11 cellular contexts compared by ENCODE assay signal in the genomic region with DNA sequence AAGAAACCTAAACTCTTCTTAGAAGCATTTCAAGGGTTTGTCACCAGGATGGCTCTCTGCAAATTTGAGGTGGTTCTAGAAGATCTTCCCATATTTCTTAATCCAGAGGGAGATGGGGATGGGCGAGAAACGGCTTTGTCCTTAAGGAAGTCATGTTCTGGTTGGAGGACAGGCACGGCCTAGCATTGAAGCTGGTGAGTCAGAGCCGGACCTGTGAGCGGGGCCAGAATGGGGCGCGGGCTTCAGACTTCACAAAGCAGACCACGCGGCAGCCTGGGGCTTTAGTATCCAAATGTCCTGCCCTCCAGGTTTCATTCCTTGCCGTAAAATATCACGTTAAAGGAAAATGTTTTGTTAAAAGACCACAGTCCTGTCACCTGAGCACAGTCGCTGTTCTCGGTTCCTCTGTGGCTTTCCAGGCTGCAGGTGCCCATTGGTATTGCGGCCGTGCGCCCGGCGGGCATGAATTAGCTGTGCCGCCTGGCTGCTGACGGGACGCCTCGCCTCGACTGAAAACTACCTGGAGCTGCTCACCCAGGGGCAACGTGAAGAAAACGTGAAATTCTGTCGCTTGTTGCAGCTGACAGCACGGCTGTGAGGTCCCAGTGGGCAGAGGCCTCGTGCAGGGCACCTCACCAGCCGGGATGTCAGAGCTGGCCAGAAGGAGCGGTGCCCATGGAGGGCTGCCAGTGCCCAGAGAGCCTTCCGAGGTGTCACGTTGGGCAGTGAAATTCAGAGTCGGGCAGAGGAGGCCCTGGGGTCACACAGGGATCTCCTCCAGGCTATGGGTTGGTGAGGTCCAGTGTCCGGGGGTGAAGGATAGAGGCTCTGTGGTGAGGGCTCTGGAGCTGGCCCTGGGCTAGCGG. TPM values are rescaled to one million over a fixed set of nuclear protein-coding genes. Genes with fewer than 3 reads are reported as not detected.
A peak's percentile ranks its signal among the peaks of the same experiment; 100 is the strongest.
DNase-seq lines count a peak whose midpoint lies in the region; ATAC-seq and TF ChIP-seq lines count a peak whose summit lies in the region.
"Had no signal": no experiment of that assay in that cellular context is flagged by ENCODE, and none has a peak within 500 bp of the region (broad histone marks: within the 10 kb centered on the region; RNA-seq: fewer than 3 reads in every experiment).

No MANE protein-coding gene starts in this region.

- POLR2A ChIA-PET in activated CD8-positive, alpha-beta T cell treated with anti-CD3 and anti-CD28 coated beads, Interleukin-2, amount 10 ng/mL, durations not matched to agents 7 days and 5 days (lab: Charles Lee): no interaction called here
- POLR2A ChIA-PET in activated CD8-positive, alpha-beta T cell treated with anti-CD3 and anti-CD28 coated beads for 36 hours (lab: Charles Lee): interaction anchor here (0.6 kb wide), 1 partner anchor 28 kb away, joined by 3 read pairs; no protein-coding TSS in a partner anchor

- no peak for TF ChIP-seq CTCF in activated CD8-positive, alpha-beta T cell treated with anti-CD3 and anti-CD28 coated beads for 36 hours (IDR thresholded peaks at IDR 0.05)
- TF ChIP-seq CTCF in chondrocyte (IDR thresholded peaks at IDR 0.05) (no peak), mesothelial cell of epicardium (IDR thresholded peaks at IDR 0.05; ENCODE audit: unreplicated experiment) (no peak), vagina (IDR thresholded peaks at IDR 0.05) (no peak)

- peaks cover 26% of the 10 kb centered on the region for H3K36me3 Mint-ChIP-seq in activated CD8-positive, alpha-beta T cell treated with anti-CD3 and anti-CD28 coated beads, Interleukin-2, amount 10 ng/mL, durations not matched to agents 7 days and 5 days (ENCODE audit: low read depth)
- H3K36me3 Mint-ChIP-seq in activated CD8-positive, alpha-beta T cell treated with anti-CD3 and anti-CD28 coated beads for 36 hours (ENCODE audit: low read depth): peaks cover 2% of the 10 kb centered on the region
- H3K36me3 Mint-ChIP-seq in chondrocyte (ENCODE audit: low read depth): peaks cover 21% of the 10 kb centered on the region
- H3K36me3 Mint-ChIP-seq in mesothelial cell of epicardium: peaks cover 32% of the 10 kb centered on the region

- intact Hi-C loops in activated CD8-positive, alpha-beta T cell treated with anti-CD3 and anti-CD28 coated beads for 36 hours (cut with micrococcal nuclease): no loop called here
- intact Hi-C loops in vagina (cut with DNase I): no loop called here

- H3K27me3 ChIP-seq in vagina: no peaks in the 10 kb centered on the region

- H3K4me3 ChIP-seq in vagina: no peak overlapping the region

- no peak for TF ChIP-seq POLR2A in vagina (IDR thresholded peaks at IDR 0.05)

- H3K27ac Mint-ChIP-seq in activated CD8-positive, alpha-beta T cell treated with anti-CD3 and anti-CD28 coated beads, Interleukin-2, amount 10 ng/mL, durations not matched to agents 7 days and 5 days: peak overlapping the region; percentile 43
- H3K27ac Mint-ChIP-seq in activated CD8-positive, alpha-beta T cell treated with anti-CD3 and anti-CD28 coated beads for 36 hours: no peak overlapping the region
- peak overlapping the region; percentile 95 for H3K27ac Mint-ChIP-seq in chondrocyte (ENCODE audit: unreplicated experiment)
- H3K27ac Mint-ChIP-seq in mesothelial cell of epicardium: peak overlapping the region; percentile 40

- DNase-seq in activated CD8-positive, alpha-beta T cell treated with anti-CD3 and anti-CD28 coated beads, Interleukin-2, amount 10 ng/mL, durations not matched to agents 7 days and 5 days: no peak
- no peak for DNase-seq in activated CD8-positive, alpha-beta T cell treated with anti-CD3 and anti-CD28 coated beads for 36 hours
- DNase-seq in chondrocyte (ENCODE audit: low spot score) (no peak), mesothelial cell of epicardium (ENCODE audit: low spot score in 2 of 2, unreplicated experiment in 2 of 2) (no peak), vagina (ENCODE audit: extremely low spot score in 2 of 2) (no peak), NCI-H526 (lab: John Stamatoyannopoulos, UW) (no peak)
- DNase-seq: activated CD4-positive, alpha-beta T cell treated with anti-CD3 and anti-CD28 coated beads, Interleukin-2, amount 50 U/mL, for 48 hours; HCEC 1CT; SHP77 treated with DMSO at 0.1 percent for 48 hours had no signal

- CTCF ChIA-PET in activated CD8-positive, alpha-beta T cell treated with anti-CD3 and anti-CD28 coated beads, Interleukin-2, amount 10 ng/mL, durations not matched to agents 7 days and 5 days (lab: Charles Lee): no interaction called here
- CTCF ChIA-PET in activated CD8-positive, alpha-beta T cell treated with anti-CD3 and anti-CD28 coated beads for 36 hours (lab: Charles Lee): no interaction called here

- peaks cover 9% of the 10 kb centered on the region for H3K4me1 Mint-ChIP-seq in activated CD8-positive, alpha-beta T cell treated with anti-CD3 and anti-CD28 coated beads, Interleukin-2, amount 10 ng/mL, durations not matched to agents 7 days and 5 days (ENCODE audit: low read depth)
- no peaks in the 10 kb centered on the region for H3K4me1 Mint-ChIP-seq in activated CD8-positive, alpha-beta T cell treated with anti-CD3 and anti-CD28 coated beads for 36 hours (ENCODE audit: low read depth)
- peaks cover 78% of the 10 kb centered on the region for H3K4me1 Mint-ChIP-seq in chondrocyte (ENCODE audit: low read depth)
- H3K4me1 Mint-ChIP-seq in mesothelial cell of epicardium: peaks cover 47% of the 10 kb centered on the region

- peak overlapping the region; percentile 91 for H3K27ac ChIP-seq in vagina

- no peak overlapping the region for H3K4me3 Mint-ChIP-seq in activated CD8-positive, alpha-beta T cell treated with anti-CD3 and anti-CD28 coated beads, Interleukin-2, amount 10 ng/mL, durations not matched to agents 7 days and 5 days
- no peak overlapping the region for H3K4me3 Mint-ChIP-seq in activated CD8-positive, alpha-beta T cell treated with anti-CD3 and anti-CD28 coated beads for 36 hours
- peak overlapping the region; percentile 41 for H3K4me3 Mint-ChIP-seq in chondrocyte (ENCODE audit: unreplicated experiment)
- H3K4me3 Mint-ChIP-seq in mesothelial cell of epicardium: no peak overlapping the region

- no peaks in the 10 kb centered on the region for H3K27me3 Mint-ChIP-seq in activated CD8-positive, alpha-beta T cell treated with anti-CD3 and anti-CD28 coated beads, Interleukin-2, amount 10 ng/mL, durations not matched to agents 7 days and 5 days (ENCODE audit: low read depth)
- no peaks in the 10 kb centered on the region for H3K27me3 Mint-ChIP-seq in activated CD8-positive, alpha-beta T cell treated with anti-CD3 and anti-CD28 coated beads for 36 hours
- H3K27me3 Mint-ChIP-seq in chondrocyte (ENCODE audit: low read depth): no peaks in the 10 kb centered on the region
- H3K27me3 Mint-ChIP-seq in mesothelial cell of epicardium (ENCODE audit: low read depth): no peaks in the 10 kb centered on the region

- H3K36me3 ChIP-seq in vagina: peaks cover 0 to 5% of the 10 kb centered on the region in 2 donors

- no peak for ATAC-seq in activated CD8-positive, alpha-beta T cell treated with anti-CD3 and anti-CD28 coated beads, Interleukin-2, amount 10 ng/mL, durations not matched to agents 7 days and 5 days
- ATAC-seq in activated CD8-positive, alpha-beta T cell treated with anti-CD3 and anti-CD28 coated beads for 36 hours: no peak
- no peak for ATAC-seq in GM21786 (IDR thresholded peaks at IDR 0.05; ENCODE audit: unreplicated experiment)
- no peak for ATAC-seq in GM18498 (IDR thresholded peaks at IDR 0.05; ENCODE audit: unreplicated experiment)

- peaks cover 56% of the 10 kb centered on the region for H3K4me1 ChIP-seq in vagina

- H3K9me3 ChIP-seq in vagina: no peaks in the 10 kb centered on the region

- no peaks in the 10 kb centered on the region for H3K9me3 Mint-ChIP-seq in activated CD8-positive, alpha-beta T cell treated with anti-CD3 and anti-CD28 coated beads, Interleukin-2, amount 10 ng/mL, durations not matched to agents 7 days and 5 days (ENCODE audit: insufficient read depth)
- no peaks in the 10 kb centered on the region for H3K9me3 Mint-ChIP-seq in activated CD8-positive, alpha-beta T cell treated with anti-CD3 and anti-CD28 coated beads for 36 hours
- no peaks in the 10 kb centered on the region for H3K9me3 Mint-ChIP-seq in chondrocyte (ENCODE audit: low read depth)
- H3K9me3 Mint-ChIP-seq in mesothelial cell of epicardium: no peaks in the 10 kb centered on the region

RNA-seq across cellular contexts. Expression of a gene that starts 59.0 kb away (rescaled TPM):
- total RNA-seq in activated CD8-positive, alpha-beta T cell treated with anti-CD3 and anti-CD28 coated beads, Interleukin-2, amount 10 ng/mL, durations not matched to agents 7 days and 5 days: 10 to 100 TPM; 37.1 to 46.3 TPM
- total RNA-seq in activated CD8-positive, alpha-beta T cell treated with anti-CD3 and anti-CD28 coated beads for 36 hours: 10 to 100 TPM; 10.5 to 15.3 TPM
- total RNA-seq in chondrocyte: 38.7 to 61.0 TPM (median 47.2 TPM) in 3 replicates
- 72.5 to 76.6 TPM (median 74.7 TPM) in 3 replicates for total RNA-seq in mesothelial cell of epicardium
- 42.5 TPM for total RNA-seq in vagina
